1 cellular context compared by ENCODE assay signal in genomic region chr6:158131926-158132325, GRCh38.
TF ChIP-seq lines count a peak whose summit lies in the region.

No MANE protein-coding gene starts in this region.

TF ChIP-seq in H1, 55 proteins besides CTCF, POLR2A, EP300 and RAD21 (continued from another document):
- no peak for TF ChIP-seq CHD7 (IDR thresholded peaks at IDR 0.05; ENCODE audit: insufficient replicate concordance, low read length)
- TF ChIP-seq, protein P1, sequence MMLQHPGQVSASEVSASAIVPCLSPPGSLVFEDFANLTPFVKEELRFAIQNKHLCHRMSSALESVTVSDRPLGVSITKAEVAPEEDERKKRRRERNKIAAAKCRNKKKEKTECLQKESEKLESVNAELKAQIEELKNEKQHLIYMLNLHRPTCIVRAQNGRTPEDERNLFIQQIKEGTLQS (IDR thresholded peaks at IDR 0.05; ENCODE audit: insufficient read depth, low read depth, low read length) = no peak
- TF ChIP-seq BACH1 (IDR thresholded peaks at IDR 0.05; ENCODE audit: low read length) = no peak
- no peak for TF ChIP-seq FOSL1 (IDR thresholded peaks at IDR 0.05; ENCODE audit: insufficient read depth, low read depth, low read length)
- TF ChIP-seq CREB1 (IDR thresholded peaks at IDR 0.05) = no peak
- TF ChIP-seq BCL11A (IDR thresholded peaks at IDR 0.05; ENCODE audit: low read depth in 2 of 2, low read length in 2 of 2) = no peak
